8 cellular contexts compared by ENCODE assay signal in the genomic region with DNA sequence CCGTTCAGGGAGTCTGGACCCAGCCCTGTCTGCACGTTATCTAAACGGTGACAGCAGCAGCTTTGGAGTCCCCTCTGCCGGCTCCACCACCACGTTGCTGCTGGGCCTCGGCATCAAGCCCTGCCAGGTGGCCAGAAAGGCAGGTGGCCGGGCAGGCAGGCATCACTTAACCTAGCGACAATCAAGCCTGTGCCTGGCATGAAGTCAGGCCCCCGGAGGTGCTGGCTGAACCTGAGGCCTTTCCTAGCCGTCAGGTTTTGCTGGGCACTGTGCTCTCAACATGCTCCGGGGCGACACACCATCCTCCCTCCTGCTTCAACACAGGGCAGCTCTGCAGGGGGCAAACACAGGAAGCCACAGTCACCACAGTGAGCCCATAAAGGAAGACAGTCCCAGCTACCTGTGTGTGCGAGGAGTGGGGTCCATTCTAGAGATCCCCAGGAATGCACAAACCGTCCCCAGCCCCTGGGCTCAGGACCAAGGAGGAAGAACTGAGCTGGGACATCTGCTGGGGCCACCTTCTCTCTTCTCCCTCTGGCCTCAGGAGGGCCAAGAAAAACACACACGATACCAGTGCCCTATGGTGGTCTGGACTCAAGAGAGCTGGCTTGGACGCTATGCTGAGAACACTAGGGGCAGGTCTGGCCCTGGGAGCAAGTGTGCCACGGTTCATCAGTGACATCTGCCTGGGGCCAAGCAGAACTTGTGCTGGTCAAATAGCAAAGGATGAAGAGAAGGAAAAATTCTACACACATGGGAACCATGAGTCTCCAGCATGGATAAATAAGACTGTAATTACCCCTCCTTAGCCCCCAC. TPM values are rescaled to one million over a fixed set of nuclear protein-coding genes. Genes with fewer than 3 reads are reported as not detected.
A peak's percentile ranks its signal among the peaks of the same experiment; 100 is the strongest.
DNase-seq lines count a peak whose midpoint lies in the region; ATAC-seq, FAIRE-seq and TF ChIP-seq lines count a peak whose summit lies in the region.

No MANE protein-coding gene starts in this region.

- peaks cover 35% of the 10 kb centered on the region for H3K4me1 Mint-ChIP-seq in astrocyte (ENCODE audit: low read depth, unreplicated experiment)

- no peaks in the 10 kb centered on the region for H3K79me2 ChIP-seq in astrocyte (ENCODE audit: insufficient read depth, low read length)
- no peaks in the 10 kb centered on the region for H3K79me2 ChIP-seq in GM23248 (ENCODE audit: insufficient read depth)

- 70 to 71% methylated on average over 15 to 16 of the region's 17 CpGs for WGBS in GM23248 (ENCODE audit: low coverage in 1 of 2, low lambda C conversion rate in 2 of 2, missing lambda C conversion rate in 2 of 2), 2 experiments

- ATAC-seq in GM18502 (IDR thresholded peaks at IDR 0.05; ENCODE audit: poor library complexity, unreplicated experiment) (peak; percentile 20), HG02759 (IDR thresholded peaks at IDR 0.05; ENCODE audit: unreplicated experiment) (peak; percentile 26), sciatic nerve (no peak)

- no peaks in the 10 kb centered on the region for H3K9me3 Mint-ChIP-seq in astrocyte (ENCODE audit: unreplicated experiment)

- H3K4me2 ChIP-seq in astrocyte (ENCODE audit: low read length) (peak overlapping the region; percentile 8), GM23248 (ENCODE audit: unreplicated experiment) (no peak overlapping the region)

- H3K4me1 ChIP-seq in astrocyte (ENCODE audit: insufficient read depth, low read length) = peaks cover 8% of the 10 kb centered on the region
- H3K4me1 ChIP-seq in GM23248 (ENCODE audit: insufficient read depth) = no peaks in the 10 kb centered on the region

- no peak overlapping the region for H3K27ac ChIP-seq in astrocyte (ENCODE audit: low read depth, low read length)
- no peak overlapping the region for H3K27ac ChIP-seq in GM23248

- FAIRE-seq in astrocyte (lab: Jason Lieb, UNC) = no peak

- TF ChIP-seq CTCF in astrocyte (IDR thresholded peaks at IDR 0.05; ENCODE audit: insufficient read depth, low read depth, low read length) = no peak

- H2AFZ ChIP-seq in astrocyte (ENCODE audit: low read depth, low read length) (no peak overlapping the region), GM23248 (no peak overlapping the region)

- H3K9ac ChIP-seq in astrocyte (ENCODE audit: low read length) (no peak overlapping the region), GM23248 (no peak overlapping the region)

- H3K9me3 ChIP-seq in astrocyte (ENCODE audit: insufficient read depth, low read depth, low read length) (no peaks in the 10 kb centered on the region), GM23248 (ENCODE audit: low read depth) (no peaks in the 10 kb centered on the region)

- H3K27me3 Mint-ChIP-seq in astrocyte (ENCODE audit: low read depth, unreplicated experiment) = no peaks in the 10 kb centered on the region

- H3K9me2 ChIP-seq in GM23248 (ENCODE audit: insufficient read depth) = no peaks in the 10 kb centered on the region

- intact Hi-C loops in sciatic nerve (cut with DNase I) = no loop called here

- peak overlapping the region; percentile 69 for H3K4me3 Mint-ChIP-seq in astrocyte (ENCODE audit: unreplicated experiment)

- H3K4me3 ChIP-seq in astrocyte (ENCODE audit: insufficient read depth, low read depth, low read length) = no peak overlapping the region
- no peak overlapping the region for H3K4me3 ChIP-seq in GM23248

- H3K36me3 Mint-ChIP-seq in astrocyte (ENCODE audit: low read depth, unreplicated experiment) = no peaks in the 10 kb centered on the region

- in situ Hi-C loops in GM23248 (cut with MboI) = no loop called here

- peak overlapping the region; percentile 20 for H3K27ac Mint-ChIP-seq in astrocyte (ENCODE audit: unreplicated experiment)

- peak; percentile 77 for DNase-seq in NCI-H2081 treated with DMSO at 0.1 percent for 48 hours (lab: John Stamatoyannopoulos, UW)
- no peak for DNase-seq in astrocyte (ENCODE audit: low read depth)
- no peak for DNase-seq in NOMO-1 treated with dmso at 0.1 percent for 144 hours (lab: John Stamatoyannopoulos, UW; ENCODE audit: unreplicated experiment)
- DNase-seq in hepatic stellate cell (ENCODE audit: low spot score) = no peak
- DNase-seq in sciatic nerve (ENCODE audit: low spot score) = no peak
- no peak for DNase-seq in GM23248

- H4K20me1 ChIP-seq in astrocyte (ENCODE audit: insufficient read depth, low read length) = no peaks in the 10 kb centered on the region
- no peaks in the 10 kb centered on the region for H4K20me1 ChIP-seq in GM23248 (ENCODE audit: insufficient read depth)

- no peaks in the 10 kb centered on the region for H3F3A ChIP-seq in GM23248 (ENCODE audit: insufficient read depth)

- H3K27me3 ChIP-seq in astrocyte (ENCODE audit: insufficient read depth, low read length) = peaks cover 22% of the 10 kb centered on the region
- peaks cover 55% of the 10 kb centered on the region for H3K27me3 ChIP-seq in GM23248 (replicated peaks; ENCODE audit: insufficient read depth)

- H3K36me3 ChIP-seq in astrocyte (ENCODE audit: insufficient read depth, low read length) (no peaks in the 10 kb centered on the region), GM23248 (ENCODE audit: low read depth) (no peaks in the 10 kb centered on the region)

RNA-seq across cellular contexts. Expression of gene CCDC88C, which starts 44.7 kb away (rescaled TPM):
- total RNA-seq in astrocyte = 8.9 and 12.4 TPM in 2 replicates
- total RNA-seq in sciatic nerve = 16.2 TPM
- not detected in 2 replicates for total RNA-seq in GM23248 (2014; rRNA removed; shearing (Covaris generic))
- 0.06 TPM in 1 of 2 replicates, not detected in the other for polyA plus RNA-seq in GM23248 (2016; fragmentation: Nextera tagmentation; extraction: Ambion mirVana)
